ENCODE assay signal across 17 cellular contexts in genomic region chr12:175250-175649, GRCh38. TPM values are rescaled to one million over a fixed set of nuclear protein-coding genes. Genes with fewer than 3 reads are reported as not detected.
DNase-seq lines count a peak whose midpoint lies in the region; ATAC-seq and TF ChIP-seq lines count a peak whose summit lies in the region.
"Had no signal": no experiment of that assay in that cellular context is flagged by ENCODE, and none has a peak within 500 bp of the region (broad histone marks: within the 10 kb centered on the region; RNA-seq: fewer than 3 reads in every experiment).

No MANE protein-coding gene starts in this region.

- H3K4me1 ChIP-seq in heart right ventricle (peaks cover 38 to 96% (median 85%) of the 10 kb centered on the region in 9 donors), parathyroid adenoma (peaks cover 73% of the 10 kb centered on the region)
- H3K4me1 ChIP-seq: colonic mucosa had no signal

- H3K9ac ChIP-seq in parathyroid adenoma: peak overlapping the region; percentile 30

- H3K27ac ChIP-seq in heart right ventricle (peak overlapping the region in 8 of 10 donors; percentile 39 to 84 (median 78)), parathyroid adenoma (peak overlapping the region; percentile 99)
- H3K27ac ChIP-seq: colonic mucosa, tibial artery had no signal

- 21 to 27% methylated on average over 10 of the region's 10 CpGs for WGBS in heart right ventricle, 2 donors

- TF ChIP-seq CTCF in heart right ventricle (IDR thresholded peaks at IDR 0.05) (no peak), parathyroid adenoma (IDR thresholded peaks at IDR 0.05) (no peak)

- H3K4me2 ChIP-seq in parathyroid adenoma (ENCODE audit: low read length): peak overlapping the region; percentile 29

- peak in 66 of 76 experiments; percentile 7 to 82 (median 50) for DNase-seq in HUDEP-2 (lab: John Stamatoyannopoulos, UW; ENCODE audit: unreplicated experiment in 76 of 76)
- DNase-seq in NCI-H69 (lab: John Stamatoyannopoulos, UW): peak; percentile 72
- DNase-seq in heart right ventricle: peak; percentile 57 to 73
- no peak for DNase-seq in superior temporal gyrus (ENCODE audit: extremely low spot score)
- no peak for DNase-seq in NCI-H82 treated with DMSO at 0.1 percent for 48 hours (lab: John Stamatoyannopoulos, UW; ENCODE audit: unreplicated experiment)
- DNase-seq: activated CD4-positive, alpha-beta T cell treated with anti-CD3 and anti-CD28 coated beads, Interleukin-2, amount 10 ng/mL, durations not matched to agents 24 days and 14 days; activated T-cell treated with anti-CD3 and anti-CD28 coated beads, Interleukin-2, amount 50 U/mL, for 1 hour; CD4-positive, alpha-beta T cell; colonic mucosa; GDM1; MV-4-11; naive thymus-derived CD4-positive, alpha-beta T cell; NCI-H524 treated with DMSO at 0.1 percent for 48 hours; tibial artery had no signal

- H3K27me3 ChIP-seq in heart right ventricle: peaks cover 0 to 9% (median 0%) of the 10 kb centered on the region in 7 donors
- H3K27me3 ChIP-seq in parathyroid adenoma (ENCODE audit: control insufficient read depth, insufficient read depth, low read length): no peaks in the 10 kb centered on the region
- H3K27me3 ChIP-seq: colonic mucosa had no signal

- H2AFZ ChIP-seq in parathyroid adenoma: peak overlapping the region; percentile 58

- intact Hi-C loops in heart right ventricle (cut with DNase I): no loop called here

- H3K4me3 ChIP-seq in heart right ventricle: no peak overlapping the region
- no peak overlapping the region for H3K4me3 ChIP-seq in parathyroid adenoma (ENCODE audit: low read depth, low read length)
- H3K4me3 ChIP-seq: colonic mucosa, tibial artery had no signal

- peak in 7 of 8 donors; percentile 24 to 64 (median 48) for ATAC-seq in heart right ventricle
- ATAC-seq in HG02870 (IDR thresholded peaks at IDR 0.05; ENCODE audit: unreplicated experiment): no peak
- ATAC-seq: naive thymus-derived CD4-positive, alpha-beta T cell had no signal

- H3K36me3 ChIP-seq in heart right ventricle (no peaks in the 10 kb centered on the region), parathyroid adenoma (ENCODE audit: control insufficient read depth, insufficient read depth, low read length) (no peaks in the 10 kb centered on the region)
- H3K36me3 ChIP-seq: colonic mucosa, tibial artery had no signal

- no peaks in the 10 kb centered on the region for H3K9me3 ChIP-seq in heart right ventricle
- no peaks in the 10 kb centered on the region for H3K9me3 ChIP-seq in parathyroid adenoma (ENCODE audit: control insufficient read depth, low read length)
- H3K9me3 ChIP-seq: colonic mucosa, tibial artery had no signal

- no peaks in the 10 kb centered on the region for H3K79me2 ChIP-seq in parathyroid adenoma

RNA-seq across cellular contexts. Expression of gene SLC6A12, which starts 38.7 kb away (rescaled TPM):
- total RNA-seq in heart right ventricle: 1 to 10 TPM in 5 of 10 donors, under 1 TPM in 5; 0.49 to 1.4 (median 0.98) TPM
- polyA plus RNA-seq in heart right ventricle: under 1 TPM; 0.14 to 0.44 TPM
- total RNA-seq: activated CD4-positive, alpha-beta T cell treated with anti-CD3 and anti-CD28 coated beads, Interleukin-2, amount 10 ng/mL, durations not matched to agents 24 days and 14 days; CD4-positive, alpha-beta T cell; epithelial cell of proximal tubule had no signal
- polyA plus RNA-seq: naive thymus-derived CD4-positive, alpha-beta T cell had no signal

Comparison
In these comparisons a context has a peak if more than half of its experiments do, and no peak if none do; other contexts are left out.
1. DNase-seq: peak in HUDEP-2 (66 of 76), NCI-H69 (single experiment) and heart right ventricle (2 of 2); none in superior temporal gyrus (single experiment) and NCI-H82 treated with DMSO at 0.1 percent for 48 hours (single experiment).